In the genomic region with DNA sequence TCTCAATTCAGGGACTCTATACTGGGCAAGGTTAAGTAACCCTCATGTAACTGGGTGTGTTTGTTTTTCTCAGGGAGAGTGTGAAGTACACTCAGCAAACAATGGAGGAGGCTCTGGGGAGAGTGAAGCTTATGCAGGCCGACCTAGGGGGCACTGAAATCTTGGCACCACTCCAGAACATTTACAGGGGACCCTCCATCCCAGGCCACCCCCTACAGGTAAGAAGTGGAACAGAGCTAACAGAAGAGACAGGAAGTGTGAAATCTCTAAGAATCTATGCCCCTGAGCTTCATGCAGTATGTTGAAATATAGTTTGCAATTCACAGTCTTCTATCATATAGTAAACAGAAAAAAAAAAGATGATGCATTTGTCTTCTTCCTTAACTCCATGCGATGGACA, we compare ENCODE assay signal across 17 cellular contexts. TPM values are rescaled to one million over a fixed set of nuclear protein-coding genes. Genes with fewer than 3 reads are reported as not detected.
DNase-seq lines count a peak whose midpoint lies in the region; ATAC-seq, FAIRE-seq and TF ChIP-seq lines count a peak whose summit lies in the region.
"Had no signal": no experiment of that assay in that cellular context is flagged by ENCODE, and none has a peak within 500 bp of the region (broad histone marks: within the 10 kb centered on the region; RNA-seq: fewer than 3 reads in every experiment).

No MANE protein-coding gene starts in this region.

- peak; percentile 47 to 55 for TF ChIP-seq RAD21 in H1 (IDR thresholded peaks at IDR 0.05 in 1 of 2, conservative IDR thresholded peaks at IDR 0.05 in 1 of 2; ENCODE audit: low read depth in 2 of 2, low read length in 2 of 2)

- no peak overlapping the region for H2BK20ac ChIP-seq in H1 (ENCODE audit: low read length)

- no peak overlapping the region for H2BK120ac ChIP-seq in H1 (replicated peaks; ENCODE audit: low read depth, low read length)

- H3K27ac ChIP-seq in mammary epithelial cell (ENCODE audit: insufficient read depth, low read depth, low read length) (no peak overlapping the region), breast epithelium (no peak overlapping the region), H1 (ENCODE audit: low read depth, low read length) (no peak overlapping the region), upper lobe of right lung (no peak overlapping the region), ovary (no peak overlapping the region)
- H3K27ac ChIP-seq: thyroid gland had no signal

- TF ChIP-seq EP300 in H1 (IDR thresholded peaks at IDR 0.05; ENCODE audit: borderline replicate concordance in 1 of 2, low read depth in 2 of 2, low read length in 2 of 2) (no peak), ovary (IDR thresholded peaks at IDR 0.05) (no peak)

- no peaks in the 10 kb centered on the region for H3K4me1 ChIP-seq in mammary epithelial cell (ENCODE audit: insufficient read depth, low read length)
- H3K4me1 ChIP-seq in breast epithelium, result no peaks in the 10 kb centered on the region
- no peaks in the 10 kb centered on the region for H3K4me1 ChIP-seq in H1 (replicated peaks in 1 of 4; ENCODE audit: control insufficient read depth in 3 of 4, insufficient read depth in 4 of 4, low read length in 3 of 4)
- H3K4me1 ChIP-seq in upper lobe of right lung, result no peaks in the 10 kb centered on the region
- H3K4me1 ChIP-seq in ovary (ENCODE audit: insufficient read depth), result no peaks in the 10 kb centered on the region
- H3K4me1 ChIP-seq: thyroid gland had no signal

- DNase-seq in mammary epithelial cell (no peak), breast epithelium (ENCODE audit: low spot score in 2 of 2) (no peak), NCI-H1092 treated with DMSO at 0.1 percent for 48 hours (lab: John Stamatoyannopoulos, UW) (peak; percentile 27), H1 (ENCODE audit: low read depth in 1 of 2, low spot score in 2 of 2) (no peak), upper lobe of right lung (no peak), ovary (no peak), cerebellum (ENCODE audit: low spot score) (no peak), NCI-H2081 treated with DMSO at 0.1 percent for 48 hours (lab: John Stamatoyannopoulos, UW) (no peak)
- DNase-seq: activated B cell treated with CpG ODN at 0.5 μM for 24 hours; activated CD8-positive, alpha-beta memory T cell treated with anti-CD3 and anti-CD28 coated beads, Interleukin-2, amount 50 U/mL, for 4 hours; DMS79; KG1; thyroid gland had no signal

- H3K36me3 ChIP-seq in mammary epithelial cell (ENCODE audit: insufficient read depth, low read length) (peaks cover 17% of the 10 kb centered on the region), breast epithelium (no peaks in the 10 kb centered on the region), H1 (ENCODE audit: control insufficient read depth in 2 of 4, insufficient read depth in 4 of 4, low read length in 3 of 4) (peaks cover 8 to 26% (median 13%) of the 10 kb centered on the region in 4 experiments; a peak in 7 of 8 replicates), upper lobe of right lung (peaks cover 57% of the 10 kb centered on the region), ovary (no peaks in the 10 kb centered on the region)

- CTCF ChIA-PET in mammary epithelial cell (lab: Charles Lee; ENCODE audit: low non-redundant PET), result interaction anchor here (0.7 kb wide), 1 partner anchor 50 kb away, joined by 7 read pairs; no protein-coding TSS in a partner anchor
- CTCF ChIA-PET in H1 (lab: Charles Lee; ENCODE audit: partially characterized antibody), result interaction anchor here (0.6 to 2.3 kb wide), 24 partner anchors 9 to 486 kb away, joined by 3 to 14 read pairs (median 3); partner anchors contain the start of gene VWA5A

- H2BK5ac ChIP-seq in H1 (ENCODE audit: low read depth, low read length), result no peak overlapping the region

- TF ChIP-seq CTCF in mammary epithelial cell (conservative IDR thresholded peaks at IDR 0.05 in 1 of 2, IDR thresholded peaks at IDR 0.05 in 1 of 2; ENCODE audit: extremely low read depth in 1 of 2, insufficient read depth in 1 of 2, low read depth in 1 of 2, low read length in 2 of 2) (peak; percentile 6 to 24), breast epithelium (IDR thresholded peaks at IDR 0.05) (no peak), H1 (IDR thresholded peaks at IDR 0.05; ENCODE audit: control extremely low read depth in 1 of 3, insufficient read depth in 1 of 3, low read depth in 1 of 3, low read length in 3 of 3) (peak; percentile 20 to 61 (median 60)), upper lobe of right lung (IDR thresholded peaks at IDR 0.05) (no peak), ovary (IDR thresholded peaks at IDR 0.05) (no peak)

- H3K9me3 ChIP-seq in mammary epithelial cell (replicated peaks; ENCODE audit: insufficient read depth, low read length) (no peaks in the 10 kb centered on the region), breast epithelium (peaks cover 0 to 11% of the 10 kb centered on the region in 2 donors), H1 (ENCODE audit: insufficient read depth in 2 of 2, low read depth in 1 of 2, low read length in 1 of 2) (no peaks in the 10 kb centered on the region), upper lobe of right lung (no peaks in the 10 kb centered on the region), ovary (no peaks in the 10 kb centered on the region)
- H3K9me3 ChIP-seq: thyroid gland had no signal

- 56% methylated on average over 2 of the region's 2 CpGs for WGBS in mammary epithelial cell (ENCODE audit: low coverage, missing lambda C conversion rate)
- WGBS in H1 (ENCODE audit: extremely low coverage in 1 of 2, insufficient coverage in 1 of 2, insufficient read length in 1 of 2, insufficient replicate concordance in 2 of 2, low coverage in 1 of 2, low lambda C conversion rate in 2 of 2, missing lambda C conversion rate in 1 of 2), 2 experiments, result 75% methylated on average over 2 of the region's 2 CpGs; no CpG with 5 or more reads in 1 of the 2 experiments
- 50 to 60% (median 58%) methylated on average over 2 of the region's 2 CpGs for WGBS in ovary, 3 donors

- H4K91ac ChIP-seq in H1 (replicated peaks; ENCODE audit: insufficient read length, low read length), result no peak overlapping the region

- H2AK5ac ChIP-seq in H1 (ENCODE audit: low read depth, low read length), result no peak overlapping the region

- no peaks in the 10 kb centered on the region for H3K79me2 ChIP-seq in mammary epithelial cell (ENCODE audit: insufficient read depth, low read length)
- no peaks in the 10 kb centered on the region for H3K79me2 ChIP-seq in H1 (ENCODE audit: control insufficient read depth in 1 of 2, insufficient read depth in 2 of 2, low read length in 2 of 2)

- no peak overlapping the region for H4K8ac ChIP-seq in H1 (ENCODE audit: extremely low read depth, insufficient read depth, low read length)

- no peaks in the 10 kb centered on the region for H3K23me2 ChIP-seq in H1 (ENCODE audit: low read depth, low read length)

- no peaks in the 10 kb centered on the region; the same call in 1 of the 2 replicates for H3K79me1 ChIP-seq in H1 (ENCODE audit: low read depth, low read length)

- H3K4me2 ChIP-seq in mammary epithelial cell (ENCODE audit: insufficient read depth, low read depth, low read length) (no peak overlapping the region), H1 (ENCODE audit: insufficient read depth in 1 of 2, low read depth in 2 of 2, low read length in 2 of 2) (no peak overlapping the region)

- H3K18ac ChIP-seq in H1 (ENCODE audit: extremely low read depth, low read length), result no peak overlapping the region

- no peaks in the 10 kb centered on the region for H3K27me3 ChIP-seq in mammary epithelial cell (ENCODE audit: insufficient read depth, low read length)
- no peaks in the 10 kb centered on the region for H3K27me3 ChIP-seq in breast epithelium
- no peaks in the 10 kb centered on the region for H3K27me3 ChIP-seq in H1 (replicated peaks in 1 of 4; ENCODE audit: control insufficient read depth in 3 of 4, extremely low read depth in 1 of 4, insufficient read depth in 3 of 4, low read length in 3 of 4)
- H3K27me3 ChIP-seq in upper lobe of right lung, result no peaks in the 10 kb centered on the region
- no peaks in the 10 kb centered on the region for H3K27me3 ChIP-seq in ovary
- H3K27me3 ChIP-seq: thyroid gland had no signal

- POLR2A ChIA-PET in H1 (lab: Charles Lee; ENCODE audit: partially characterized antibody), result no interaction called here

- H3K4ac ChIP-seq in H1 (replicated peaks; ENCODE audit: insufficient read length, low read depth, low read length), result no peak overlapping the region

- no peak overlapping the region for H2BK15ac ChIP-seq in H1 (ENCODE audit: low read length)

- H3K23ac ChIP-seq in H1 (ENCODE audit: insufficient read length), result no peak overlapping the region

- no peaks in the 10 kb centered on the region for H4K20me1 ChIP-seq in mammary epithelial cell (ENCODE audit: insufficient read depth, low read length)
- H4K20me1 ChIP-seq in H1 (replicated peaks in 1 of 2; ENCODE audit: control insufficient read depth in 1 of 2, insufficient read depth in 2 of 2, low read length in 2 of 2), result no peaks in the 10 kb centered on the region

- H2BK12ac ChIP-seq in H1 (ENCODE audit: low read depth, low read length), result no peak overlapping the region

- H3K14ac ChIP-seq in H1 (ENCODE audit: insufficient read length), result no peak overlapping the region

- intact Hi-C loops in mammary epithelial cell (cut with micrococcal nuclease) (no loop called here), breast epithelium (cut with DNase I; ENCODE audit: low total_unique reads) (no loop called here), upper lobe of right lung (cut with DNase I) (no loop called here), ovary (cut with DNase I) (no loop called here)

- H4K5ac ChIP-seq in H1 (ENCODE audit: insufficient read length, low read depth, low read length), result no peak overlapping the region

- H3K4me3 ChIP-seq in mammary epithelial cell (replicated peaks in 1 of 3; ENCODE audit: insufficient read depth in 1 of 3, low read depth in 2 of 3, low read length in 3 of 3) (no peak overlapping the region), breast epithelium (no peak overlapping the region), H1 (ENCODE audit: extremely low read depth in 1 of 4, insufficient read depth in 2 of 4, low read depth in 3 of 4, low read length in 4 of 4) (no peak overlapping the region), upper lobe of right lung (no peak overlapping the region), ovary (no peak overlapping the region)
- H3K4me3 ChIP-seq: thyroid gland had no signal

- H3K9ac ChIP-seq in mammary epithelial cell (ENCODE audit: insufficient read depth, low read length) (no peak overlapping the region), H1 (replicated peaks in 1 of 4; ENCODE audit: extremely low read depth in 1 of 4, low read depth in 3 of 4, low read length in 3 of 4) (no peak overlapping the region)

- no peak overlapping the region for H3K56ac ChIP-seq in H1 (replicated peaks; ENCODE audit: insufficient read length, low read depth, low read length)

- ATAC-seq in upper lobe of right lung, result peak; percentile 16

- H2AFZ ChIP-seq in mammary epithelial cell (ENCODE audit: low read depth, low read length) (no peak overlapping the region), H1 (ENCODE audit: low read length) (no peak overlapping the region)

- TF ChIP-seq POLR2A in breast epithelium (IDR thresholded peaks at IDR 0.05), result no peak
- no peak for TF ChIP-seq POLR2A in H1 (IDR thresholded peaks at IDR 0.05; ENCODE audit: control extremely low read depth in 1 of 2, low read depth in 2 of 2, low read length in 2 of 2)
- no peak for TF ChIP-seq POLR2A in ovary (IDR thresholded peaks at IDR 0.05)

- no peak for FAIRE-seq in H1 (lab: Jason Lieb, UNC)
- FAIRE-seq: GM19239 had no signal

- in situ Hi-C loops in mammary epithelial cell (cut with MboI; ENCODE audit: low sequenced_read_pairs in 2 of 2), result no loop called here

- no TSS peak for BruUV-seq in mammary epithelial cell (replicated peaks; lab: Mats Ljungman, UMichigan)

- dilution Hi-C loops in mammary epithelial cell (cut with HindIII; ENCODE audit: low sequenced_read_pairs), result no loop called here

RNA-seq across cellular contexts. Expression of gene VWA5A, which starts 8.3 kb away (rescaled TPM):
- total RNA-seq in mammary epithelial cell, result 10 to 100 TPM; 24.7 to 35.2 TPM
- polyA plus RNA-seq in mammary epithelial cell, result 22.1 TPM
- polyA minus RNA-seq in mammary epithelial cell, result 20.2 TPM
- total RNA-seq in breast epithelium, result 10 to 100 TPM; 28.0 to 64.5 (median 37.4) TPM
- 18.8 and 20.4 TPM in 2 replicates for total RNA-seq in H1 (2021; fragmentation: NEBNext Ultra II Directional; extraction: Animal tissue kit (Norgen Biotek cat#: 25700))
- polyA plus RNA-seq in H1 (2011; rRNA removed), result 8.7 and 12.5 TPM in 2 replicates
- 14.9 TPM for polyA plus RNA-seq in H1 (2011; cell fraction: cytosol; rRNA removed)
- 21.1 TPM for polyA plus RNA-seq in H1 (2011; cell fraction: nucleus; rRNA removed)
- 13.9 to 19.8 TPM (median 16.3 TPM) in 4 replicates for polyA plus RNA-seq in H1 (2012, experiment 1 of 2)
- 7.7 TPM for polyA plus RNA-seq in H1 (2012, experiment 2 of 2)
- 17.1 TPM for polyA plus RNA-seq in H1 (2013, experiment 1 of 2)
- 16.7 TPM for polyA plus RNA-seq in H1 (2013, experiment 2 of 2)
- 20.0 and 28.5 TPM in 2 replicates for polyA minus RNA-seq in H1 (2011; rRNA and poly(A)+ RNA removed)
- 7.8 TPM for polyA minus RNA-seq in H1 (2011; cell fraction: cytosol; rRNA and poly(A)+ RNA removed)
- 20.6 TPM for polyA minus RNA-seq in H1 (2011; cell fraction: nucleus; rRNA and poly(A)+ RNA removed)
- 42.0 TPM for total RNA-seq in upper lobe of right lung
- 10 to 100 TPM; 10.7 to 18.9 (median 16.7) TPM for total RNA-seq in ovary
- polyA plus RNA-seq in ovary, result 10 to 100 TPM in 1 of 2 donors, 1 to 10 TPM in 1; 9.9 to 27.5 TPM
- 13.9 TPM for total RNA-seq in cerebellum

RNA-seq across cellular contexts. Expression of gene OR10D3, which starts 59.6 kb away (rescaled TPM):
- not detected for total RNA-seq in mammary epithelial cell
- not detected for polyA plus RNA-seq in mammary epithelial cell
- not detected for polyA minus RNA-seq in mammary epithelial cell
- not detected for total RNA-seq in breast epithelium
- not detected in 2 replicates for total RNA-seq in H1 (2021; fragmentation: NEBNext Ultra II Directional; extraction: Animal tissue kit (Norgen Biotek cat#: 25700))
- not detected in 2 replicates for polyA plus RNA-seq in H1 (2011; rRNA removed)
- polyA plus RNA-seq in H1 (2011; cell fraction: cytosol; rRNA removed), result not detected
- polyA plus RNA-seq in H1 (2011; cell fraction: nucleus; rRNA removed), result not detected
- polyA plus RNA-seq in H1 (2012, experiment 1 of 2), result not detected in 4 replicates
- not detected for polyA plus RNA-seq in H1 (2012, experiment 2 of 2)
- polyA plus RNA-seq in H1 (2013, experiment 1 of 2), result not detected
- not detected for polyA plus RNA-seq in H1 (2013, experiment 2 of 2)
- not detected in 2 replicates for polyA minus RNA-seq in H1 (2011; rRNA and poly(A)+ RNA removed)
- polyA minus RNA-seq in H1 (2011; cell fraction: cytosol; rRNA and poly(A)+ RNA removed), result not detected
- polyA minus RNA-seq in H1 (2011; cell fraction: nucleus; rRNA and poly(A)+ RNA removed), result not detected
- total RNA-seq in upper lobe of right lung, result not detected
- not detected for total RNA-seq in ovary
- polyA plus RNA-seq in ovary, result not detected
- total RNA-seq in cerebellum, result not detected
- total RNA-seq: activated B cell treated with CpG ODN at 0.5 μM for 24 hours, bronchial epithelial cell, glomerular endothelial cell, RPMI7951, thyroid gland had no signal

Comparison
In these comparisons a context has a peak if more than half of its experiments do, and no peak if none do; other contexts are left out.
1. CTCF ChIP-seq: peak in mammary epithelial cell (2 of 2) and H1 (3 of 3); none in breast epithelium (0 of 3), upper lobe of right lung (single experiment) and ovary (0 of 3).